Comparison of ENCODE assay signal across 30 cellular contexts in genomic region chrX:23118890-23119527, GRCh38.
DNase-seq lines count a peak whose midpoint lies in the region; ATAC-seq and TF ChIP-seq lines count a peak whose summit lies in the region.
"Had no signal": no experiment of that assay in that cellular context is flagged by ENCODE, and none has a peak within 500 bp of the region (broad histone marks: within the 10 kb centered on the region; RNA-seq: fewer than 3 reads in every experiment).

No MANE protein-coding gene starts in this region.

- no peak overlapping the region for H3K9ac ChIP-seq in H9 (ENCODE audit: extremely low read depth, insufficient read length, low read length)

- no peaks in the 10 kb centered on the region for H3F3A ChIP-seq in PC-9 (ENCODE audit: insufficient read depth, low read depth)

- CTCF ChIA-PET in PC-9 (lab: Charles Lee): no interaction called here

- no peak overlapping the region for H3K4me2 ChIP-seq in H9 (ENCODE audit: insufficient read depth, insufficient read length, low read length)
- H3K4me2 ChIP-seq in PC-9: no peak overlapping the region

- H3K23me2 ChIP-seq in H9 (ENCODE audit: insufficient read length, low read depth, low read length, poor library complexity, severe bottlenecking): no peaks in the 10 kb centered on the region

- H3T11ph ChIP-seq in H9 (ENCODE audit: low read length): no peak overlapping the region

- H2BK120ac ChIP-seq in H9 (ENCODE audit: low read depth, low read length, poor library complexity, severe bottlenecking): no peak overlapping the region

- H4K5ac ChIP-seq in H9 (ENCODE audit: insufficient read length, low read depth, low read length): no peak overlapping the region

- H2AFZ ChIP-seq in H9 (ENCODE audit: low read length) (no peak overlapping the region), PC-9 (no peak overlapping the region)

- no peak overlapping the region for H3K56ac ChIP-seq in H9 (ENCODE audit: insufficient read length, low read depth, low read length)

- no peak overlapping the region for H4K91ac ChIP-seq in H9 (ENCODE audit: insufficient read length, low read depth, low read length)

- H4K20me1 ChIP-seq in H9 (ENCODE audit: control insufficient read depth, insufficient read depth, insufficient read length) (no peaks in the 10 kb centered on the region), PC-9 (ENCODE audit: insufficient read depth) (no peaks in the 10 kb centered on the region)

- H3K4me1 ChIP-seq in H9 (ENCODE audit: insufficient read depth, low read length) (no peaks in the 10 kb centered on the region), PC-9 (replicated peaks; ENCODE audit: insufficient read depth) (0 out of 2 replicates have a peak, but pooled peaks cover 7% of the 10 kb centered on the region), ovary (ENCODE audit: insufficient read depth) (no peaks in the 10 kb centered on the region)
- H3K4me1 ChIP-seq: breast epithelium, Caco-2, gastroesophageal sphincter, sigmoid colon, tibial artery had no signal

- no TSS peak for BruUV-seq in PC-9 (replicated peaks; lab: Mats Ljungman, UMichigan)

- no peak for TF ChIP-seq POLR2A in ovary (IDR thresholded peaks at IDR 0.05)

- H3K4me3 Mint-ChIP-seq in H9: no peak overlapping the region
- no peak overlapping the region for H3K4me3 Mint-ChIP-seq in type B pancreatic cell
- H3K4me3 Mint-ChIP-seq: activated CD4-positive, alpha-beta memory T cell treated with anti-CD3 and anti-CD28 coated beads, Interleukin-2, amount 10 ng/mL, durations not matched to agents 7 days and 5 days; activated T-helper 1 cell treated with anti-CD3 and anti-CD28 coated beads, Interleukin-12 subunit alpha, Interleukin-12 subunit beta, Interleukin-2, Interleukin-4 antibody, amounts not matched to agents 30 ng/mL and 10 ng/mL and 1 ng/mL, durations not matched to agents 14 hours and 24 hours and 36 hours; immature natural killer cell; nephron; T-helper 1 cell treated with Interleukin-12 subunit alpha and Interleukin-12 subunit beta and Interleukin-4 antibody, amounts not matched to agents 30 μg/mL and 1 μg/mL, for 36 hours had no signal

- H3K79me1 ChIP-seq in H9 (ENCODE audit: insufficient read depth, low read depth, low read length, poor library complexity, severe bottlenecking): no peaks in the 10 kb centered on the region

- no peak for ATAC-seq in GM21423 (IDR thresholded peaks at IDR 0.05; ENCODE audit: unreplicated experiment)
- ATAC-seq: gastroesophageal sphincter, left colon, SK-N-SH treated with all-trans-retinoic acid at 6 μM for 48 hours had no signal

- POLR2A ChIA-PET in PC-9 (lab: Charles Lee; ENCODE audit: unreplicated experiment): no interaction called here

- H3K36me3 ChIP-seq in PC-9 (ENCODE audit: low read depth): no peaks in the 10 kb centered on the region
- no peaks in the 10 kb centered on the region for H3K36me3 ChIP-seq in ovary
- H3K36me3 ChIP-seq: breast epithelium, gastroesophageal sphincter, sigmoid colon, tibial artery had no signal

- no peak overlapping the region for H3K14ac ChIP-seq in H9 (ENCODE audit: insufficient read depth, low read length)

- H3K27me3 Mint-ChIP-seq in H9 (ENCODE audit: low read depth) (no peaks in the 10 kb centered on the region), type B pancreatic cell (no peaks in the 10 kb centered on the region)
- H3K27me3 Mint-ChIP-seq: activated CD4-positive, alpha-beta memory T cell treated with anti-CD3 and anti-CD28 coated beads, Interleukin-2, amount 10 ng/mL, durations not matched to agents 7 days and 5 days had no signal

- WGBS in H9 (ENCODE audit: extremely low coverage, insufficient read length, low lambda C conversion rate): no CpG with 5 or more reads among the region's 6 CpGs
- WGBS in ovary, 3 donors: 70 to 82% (median 75%) methylated on average over 6 of the region's 6 CpGs

- H3K79me2 ChIP-seq in H9 (ENCODE audit: insufficient read depth, low read length): no peaks in the 10 kb centered on the region
- H3K79me2 ChIP-seq in PC-9 (ENCODE audit: low read depth): no peaks in the 10 kb centered on the region

- peaks cover 0 to 11% of the 10 kb centered on the region in 2 experiments; a peak in 4 of 5 replicates for H3K9me3 Mint-ChIP-seq in H9
- H3K9me3 Mint-ChIP-seq in type B pancreatic cell: peaks cover 7% of the 10 kb centered on the region
- H3K9me3 Mint-ChIP-seq: activated CD4-positive, alpha-beta memory T cell treated with anti-CD3 and anti-CD28 coated beads, Interleukin-2, amount 10 ng/mL, durations not matched to agents 7 days and 5 days; activated T-helper 1 cell treated with anti-CD3 and anti-CD28 coated beads, Interleukin-12 subunit alpha, Interleukin-12 subunit beta, Interleukin-2, Interleukin-4 antibody, amounts not matched to agents 30 ng/mL and 10 ng/mL and 1 ng/mL, durations not matched to agents 14 hours and 24 hours and 36 hours; immature natural killer cell; nephron; T-helper 1 cell treated with Interleukin-12 subunit alpha and Interleukin-12 subunit beta and Interleukin-4 antibody, amounts not matched to agents 30 μg/mL and 1 μg/mL, for 36 hours had no signal

- no peak for TF ChIP-seq EP300 in ovary (IDR thresholded peaks at IDR 0.05)

- no peak overlapping the region for H3K4me3 ChIP-seq in PC-9
- H3K4me3 ChIP-seq in ovary: no peak overlapping the region
- H3K4me3 ChIP-seq: breast epithelium, gastroesophageal sphincter, sigmoid colon, tibial artery had no signal

- H4K8ac ChIP-seq in H9 (replicated peaks; ENCODE audit: insufficient read length, low read depth, low read length): no peak overlapping the region

- no peak overlapping the region for H3K23ac ChIP-seq in H9 (ENCODE audit: insufficient read length, low read depth, low read length)

- H3K27ac Mint-ChIP-seq in H9 (peak overlapping the region in 1 of 3 experiments; percentile 46; a peak in 2 of 7 replicates), type B pancreatic cell (peak overlapping the region; percentile 63)
- H3K27ac Mint-ChIP-seq: activated CD4-positive, alpha-beta memory T cell treated with anti-CD3 and anti-CD28 coated beads, Interleukin-2, amount 10 ng/mL, durations not matched to agents 7 days and 5 days; activated T-helper 1 cell treated with anti-CD3 and anti-CD28 coated beads, Interleukin-12 subunit alpha, Interleukin-12 subunit beta, Interleukin-2, Interleukin-4 antibody, amounts not matched to agents 30 ng/mL and 10 ng/mL and 1 ng/mL, durations not matched to agents 14 hours and 24 hours and 36 hours; immature natural killer cell; T-helper 1 cell treated with Interleukin-12 subunit alpha and Interleukin-12 subunit beta and Interleukin-4 antibody, amounts not matched to agents 30 μg/mL and 1 μg/mL, for 36 hours had no signal

- no peak overlapping the region for H2AK5ac ChIP-seq in H9 (ENCODE audit: insufficient read length, low read length)

- H3K9me3 ChIP-seq in H9 (ENCODE audit: control insufficient read depth, low read depth, low read length) (no peaks in the 10 kb centered on the region), PC-9 (ENCODE audit: insufficient read depth, low read depth) (no peaks in the 10 kb centered on the region), ovary (no peaks in the 10 kb centered on the region)
- H3K9me3 ChIP-seq: breast epithelium, Caco-2, gastroesophageal sphincter, sigmoid colon, tibial artery had no signal

- H3K4me1 Mint-ChIP-seq in H9 (peaks cover 18 to 20% of the 10 kb centered on the region in 2 experiments), type B pancreatic cell (ENCODE audit: unreplicated experiment) (peaks cover 16% of the 10 kb centered on the region)
- H3K4me1 Mint-ChIP-seq: activated CD4-positive, alpha-beta memory T cell treated with anti-CD3 and anti-CD28 coated beads, Interleukin-2, amount 10 ng/mL, durations not matched to agents 7 days and 5 days; immature natural killer cell had no signal

- H3K27me3 ChIP-seq in H9 (ENCODE audit: insufficient read depth, low read length) (no peaks in the 10 kb centered on the region), PC-9 (ENCODE audit: insufficient read depth, low read depth) (no peaks in the 10 kb centered on the region), ovary (no peaks in the 10 kb centered on the region)
- H3K27me3 ChIP-seq: gastroesophageal sphincter, sigmoid colon, tibial artery had no signal

- DNase-seq in H9 (peak; percentile 40), NCI-H69 (lab: John Stamatoyannopoulos, UW) (peak; percentile 8), astrocyte of the hippocampus (ENCODE audit: low read depth, low spot score) (peak; percentile 53), type B pancreatic cell (ENCODE audit: extremely low spot score, unreplicated experiment) (no peak), PC-9 (no peak), ovary (no peak)
- DNase-seq: activated CD4-positive, alpha-beta memory T cell treated with anti-CD3 and anti-CD28 coated beads, Interleukin-2, amount 10 ng/mL, durations not matched to agents 7 days and 5 days; activated CD4-positive, alpha-beta T cell treated with anti-CD3 and anti-CD28 coated beads for 1 hour; activated CD8-positive, alpha-beta memory T cell treated with anti-CD3 and anti-CD28 coated beads, Interleukin-2, amount 50 U/mL, for 4 hours; activated naive CD4-positive, alpha-beta T cell treated with Interleukin-2 at 50 U/mL for 16 hours; C1 segment of cervical spinal cord; Caco-2; GDM1; hippocampal formation; immature natural killer cell; left colon; mammary epithelial cell; NCI-H446; NK-92 treated with Interleukin-12 subunit alpha and Interleukin-12 subunit beta, amount 100 ng/mL, for 24 hours; Right ventricle myocardium superior; sigmoid colon; stimulated activated CD4-positive, alpha-beta T cell treated with anti-CD3 and anti-CD28 coated beads, Interleukin-4, amount 100 ng/mL, for 24 hours; tibial artery had no signal

- H3K27ac ChIP-seq in H9 (ENCODE audit: insufficient read length, low read depth, low read length) (no peak overlapping the region), PC-9 (no peak overlapping the region), ovary (no peak overlapping the region)
- H3K27ac ChIP-seq: breast epithelium, gastroesophageal sphincter, sigmoid colon, tibial artery had no signal

- no peaks in the 10 kb centered on the region for H3K36me3 Mint-ChIP-seq in H9 (ENCODE audit: insufficient read depth in 1 of 3, low read depth in 3 of 3)
- H3K36me3 Mint-ChIP-seq in type B pancreatic cell: no peaks in the 10 kb centered on the region
- H3K36me3 Mint-ChIP-seq: immature natural killer cell had no signal

- H2BK20ac ChIP-seq in H9 (ENCODE audit: low read depth, low read length, poor library complexity, severe bottlenecking): no peak overlapping the region

- TF ChIP-seq CTCF in H9 (conservative IDR thresholded peaks at IDR 0.05) (no peak), type B pancreatic cell (conservative IDR thresholded peaks at IDR 0.05) (no peak), PC-9 (conservative IDR thresholded peaks at IDR 0.05) (no peak), ovary (IDR thresholded peaks at IDR 0.05) (no peak)

- H3K9me2 ChIP-seq in PC-9 (ENCODE audit: insufficient read depth): no peaks in the 10 kb centered on the region

- H2BK15ac ChIP-seq in H9 (ENCODE audit: low read depth, low read length): no peak overlapping the region

- H2BK5ac ChIP-seq in H9 (ENCODE audit: insufficient read length, low read length): no peak overlapping the region

- H3K18ac ChIP-seq in H9 (ENCODE audit: insufficient read length, low read depth, low read length): no peak overlapping the region

- intact Hi-C loops in PC-9 (cut with micrococcal nuclease; ENCODE audit: unreplicated experiment) (no loop called here), ovary (cut with DNase I) (no loop called here)

- H3K4ac ChIP-seq in H9 (ENCODE audit: low read depth, low read length): no peak overlapping the region

- no peak overlapping the region for H2BK12ac ChIP-seq in H9 (ENCODE audit: insufficient read length, low read depth, low read length)

Comparison
In these comparisons a context has a peak if more than half of its experiments do, and no peak if none do; other contexts are left out.
1. DNase-seq: peak in H9 (single experiment), NCI-H69 (single experiment) and astrocyte of the hippocampus (single experiment); none in type B pancreatic cell (single experiment), PC-9 (0 of 2) and ovary (0 of 5).